Comparison of ENCODE assay signal across 16 cellular contexts in genomic region chr6:33610779-33611421, GRCh38. TPM values are rescaled to one million over a fixed set of nuclear protein-coding genes. Genes with fewer than 3 reads are reported as not detected.
DNase-seq lines count a peak whose midpoint lies in the region; ATAC-seq, FAIRE-seq and TF ChIP-seq lines count a peak whose summit lies in the region.
"Had no signal": no experiment of that assay in that cellular context is flagged by ENCODE, and none has a peak within 500 bp of the region (broad histone marks: within the 10 kb centered on the region; RNA-seq: fewer than 3 reads in every experiment).

No MANE protein-coding gene starts in this region.

- H3K4me2 ChIP-seq in BLaER1 (peak overlapping the region; percentile 80), OCI-LY7 (ENCODE audit: low read length) (no peak overlapping the region)

- H3K4me3 ChIP-seq in BLaER1 (no peak overlapping the region), right cardiac atrium (ENCODE audit: low read length) (no peak overlapping the region), OCI-LY7 (ENCODE audit: low read depth, low read length, poor library complexity, severe bottlenecking) (no peak overlapping the region)

- H3K9me2 ChIP-seq in OCI-LY7 (ENCODE audit: insufficient read depth, low read length) = no peaks in the 10 kb centered on the region

- POLR2A ChIA-PET in OCI-LY7 (lab: Charles Lee) = no interaction called here

- FAIRE-seq in urothelium cell line (lab: Jason Lieb, UNC) = no peak

- H3K36me3 ChIP-seq in BLaER1 (no peaks in the 10 kb centered on the region), OCI-LY7 (ENCODE audit: insufficient read depth, low read length) (no peaks in the 10 kb centered on the region)

- intact Hi-C loops in right cardiac atrium (cut with DNase I) (no loop called here), OCI-LY7 (cut with micrococcal nuclease; ENCODE audit: unreplicated experiment) (no loop called here)

- 64% methylated on average over 13 of the region's 13 CpGs for WGBS in right cardiac atrium

- CTCF ChIA-PET in OCI-LY7 (lab: Charles Lee; ENCODE audit: unreplicated experiment) = no interaction called here

- H3K9me3 ChIP-seq in BLaER1 = peaks cover 5% of the 10 kb centered on the region; the same call in 1 of the 2 replicates
- no peaks in the 10 kb centered on the region for H3K9me3 ChIP-seq in right cardiac atrium (ENCODE audit: control insufficient read depth, low read length)
- H3K9me3 ChIP-seq in OCI-LY7 (ENCODE audit: low read length) = no peaks in the 10 kb centered on the region

- DNase-seq in amniotic epithelial cell (ENCODE audit: low read depth) = peak; percentile 48
- peak; percentile 64 to 72 (median 71) for DNase-seq in right cardiac atrium
- peak; percentile 35 for DNase-seq in occipital lobe (lab: John Stamatoyannopoulos, UW)
- DNase-seq in T-helper 9 cell = no peak
- DNase-seq in NCI-H128 (lab: John Stamatoyannopoulos, UW; ENCODE audit: unreplicated experiment) = no peak
- DNase-seq in OCI-LY7 (ENCODE audit: low spot score) = no peak
- no peak for DNase-seq in urothelium cell line (ENCODE audit: low spot score)
- DNase-seq: activated CD8-positive, alpha-beta T cell treated with anti-CD3 and anti-CD28 coated beads, Interleukin-2, amount 10 ng/mL, durations not matched to agents 7 days and 5 days; activated naive CD4-positive, alpha-beta T cell treated with anti-CD3 and anti-CD28 coated beads, Interleukin-2, amount 10 ng/mL, durations not matched to agents 7 days and 5 days; cortex of kidney; DMS79 treated with DMSO at 0.1 percent for 48 hours; naive thymus-derived CD4-positive, alpha-beta T cell; NCI-H524 treated with DMSO at 0.1 percent for 48 hours; stimulated activated CD4-positive, alpha-beta T cell treated with anti-CD3 and anti-CD28 coated beads, Interleukin-2, amount 100 ng/mL, for 48 hours; SW 1271 had no signal

- no peaks in the 10 kb centered on the region for H3K27me3 ChIP-seq in BLaER1
- H3K27me3 ChIP-seq in right cardiac atrium (ENCODE audit: control insufficient read depth, insufficient read depth) = no peaks in the 10 kb centered on the region

- no peak for TF ChIP-seq CTCF in OCI-LY7 (conservative IDR thresholded peaks at IDR 0.05; ENCODE audit: low read length)

- 0 out of 2 replicates have a peak overlapping the region, but pooled peaks have one; percentile 34 for H3K9ac ChIP-seq in BLaER1

- ATAC-seq in right cardiac atrium = peak; percentile 18 to 22
- ATAC-seq: activated CD8-positive, alpha-beta T cell treated with anti-CD3 and anti-CD28 coated beads, Interleukin-2, amount 10 ng/mL, durations not matched to agents 7 days and 5 days; naive thymus-derived CD4-positive, alpha-beta T cell had no signal

- H2AFZ ChIP-seq in OCI-LY7 (ENCODE audit: low read length) = no peak overlapping the region

- no TSS peak for BruUV-seq in OCI-LY7 (replicated peaks; lab: Mats Ljungman, UMichigan)

- H3K27ac ChIP-seq in BLaER1 (0 out of 2 replicates have a peak overlapping the region, but pooled peaks have one; percentile 18), right cardiac atrium (ENCODE audit: low read length) (peak overlapping the region; percentile 68), OCI-LY7 (ENCODE audit: low read depth, low read length, poor library complexity, severe bottlenecking) (no peak overlapping the region)

- H3K79me2 ChIP-seq in OCI-LY7 (ENCODE audit: insufficient read depth, low read depth, low read length) = no peaks in the 10 kb centered on the region

- peaks cover 68% of the 10 kb centered on the region for H3K4me1 ChIP-seq in BLaER1
- H3K4me1 ChIP-seq in right cardiac atrium (ENCODE audit: control insufficient read depth, insufficient read depth, low read length) = peaks cover 10% of the 10 kb centered on the region
- peaks cover 20% of the 10 kb centered on the region for H3K4me1 ChIP-seq in OCI-LY7 (ENCODE audit: insufficient read depth, low read length, poor library complexity, severe bottlenecking)

- H4K20me1 ChIP-seq in BLaER1 = no peaks in the 10 kb centered on the region
- H4K20me1 ChIP-seq in OCI-LY7 (ENCODE audit: insufficient read depth, low read length) = no peaks in the 10 kb centered on the region

RNA-seq across cellular contexts. Expression of gene ITPR3, which starts 10.2 kb away (rescaled TPM):
- 1 to 10 TPM; 4.7 to 9.1 (median 6.5) TPM for total RNA-seq in right cardiac atrium
- polyA plus RNA-seq in right cardiac atrium = 5.7 TPM
- total RNA-seq in occipital lobe = 0.78 TPM
- 47.8 and 56.6 TPM in 2 replicates for total RNA-seq in OCI-LY7 (2014; rRNA removed; shearing (Covaris generic))
- 83.5 and 88.6 TPM in 2 replicates for total RNA-seq in OCI-LY7 (2022)

RNA-seq across cellular contexts. Expression of gene BAK1, which starts 30.8 kb away (rescaled TPM):
- total RNA-seq in right cardiac atrium = 10 to 100 TPM; 14.6 to 17.8 (median 16.7) TPM
- 17.1 TPM for polyA plus RNA-seq in right cardiac atrium
- 3.7 TPM for total RNA-seq in occipital lobe
- total RNA-seq in OCI-LY7 (2014; rRNA removed; shearing (Covaris generic)) = 10.6 and 13.9 TPM in 2 replicates
- 29.9 and 33.8 TPM in 2 replicates for total RNA-seq in OCI-LY7 (2022)

Comparison
In these comparisons a context has a peak if more than half of its experiments do, and no peak if none do; other contexts are left out.
1. DNase-seq: peak in amniotic epithelial cell (single experiment), right cardiac atrium (3 of 3) and occipital lobe (single experiment); none in T-helper 9 cell (single experiment), NCI-H128 (single experiment), OCI-LY7 (single experiment) and urothelium cell line (single experiment).
2. RNA of gene ITPR3, which starts 10.2 kb away (total RNA-seq): 47.8 to 88.6 TPM in OCI-LY7; 4.7 to 9.1 TPM in right cardiac atrium and 0.78 TPM in occipital lobe (single experiment); every median in the first group is over 4 times any median in the second.